In genomic region chr12:12511895-12512674, GRCh38 we compare ENCODE assay signal across 23 cellular contexts. TPM values are rescaled to one million over a fixed set of nuclear protein-coding genes. Genes with fewer than 3 reads are reported as not detected.
DNase-seq lines count a peak whose midpoint lies in the region; ATAC-seq, FAIRE-seq and TF ChIP-seq lines count a peak whose summit lies in the region.
"Had no signal": no experiment of that assay in that cellular context is flagged by ENCODE, and none has a peak within 500 bp of the region (broad histone marks: within the 10 kb centered on the region; RNA-seq: fewer than 3 reads in every experiment).

No MANE protein-coding gene starts in this region.

- no peaks in the 10 kb centered on the region for H3K4me1 ChIP-seq in effector memory CD4-positive, alpha-beta T cell (ENCODE audit: control insufficient read depth, insufficient read depth, low read length, poor library complexity, severe bottlenecking)
- H3K4me1 ChIP-seq: Peyer's patch had no signal

- H3K4me3 Mint-ChIP-seq in activated T-cell treated with anti-CD3 and anti-CD28 coated beads, Interleukin-2, amount 50 U/mL, for 4 hours = no peak overlapping the region
- no peak overlapping the region for H3K4me3 Mint-ChIP-seq in endothelial cell (ENCODE audit: unreplicated experiment)
- H3K4me3 Mint-ChIP-seq: mesothelial cell of epicardium had no signal

- no peak for TF ChIP-seq CTCF in endothelial cell (IDR thresholded peaks at IDR 0.05; ENCODE audit: unreplicated experiment)

- peak; percentile 52 for FAIRE-seq in GM12891 (lab: Jason Lieb, UNC)

- no peaks in the 10 kb centered on the region for H3K27me3 Mint-ChIP-seq in activated T-cell treated with anti-CD3 and anti-CD28 coated beads, Interleukin-2, amount 50 U/mL, for 4 hours (ENCODE audit: low read depth)
- H3K27me3 Mint-ChIP-seq in endothelial cell (ENCODE audit: unreplicated experiment) = no peaks in the 10 kb centered on the region
- H3K27me3 Mint-ChIP-seq: progenitor cell of endocrine pancreas had no signal

- peaks cover 7% of the 10 kb centered on the region for H3K36me3 ChIP-seq in effector memory CD4-positive, alpha-beta T cell (ENCODE audit: control insufficient read depth, insufficient read depth, low read length)

- H3K9me3 Mint-ChIP-seq in activated T-cell treated with anti-CD3 and anti-CD28 coated beads, Interleukin-2, amount 50 U/mL, for 4 hours = no peaks in the 10 kb centered on the region
- no peaks in the 10 kb centered on the region for H3K9me3 Mint-ChIP-seq in endothelial cell (ENCODE audit: unreplicated experiment)
- H3K9me3 Mint-ChIP-seq: mesothelial cell of epicardium had no signal

- H3K36me3 Mint-ChIP-seq in activated T-cell treated with anti-CD3 and anti-CD28 coated beads, Interleukin-2, amount 50 U/mL, for 4 hours (ENCODE audit: insufficient read depth) = peaks cover 20% of the 10 kb centered on the region
- H3K36me3 Mint-ChIP-seq in endothelial cell (ENCODE audit: low read depth, unreplicated experiment) = no peaks in the 10 kb centered on the region

- TF ChIP-seq POLR2A in GM12891 (IDR thresholded peaks at IDR 0.05; ENCODE audit: low read depth, low read length) = no peak

- peak; percentile 95 for ATAC-seq in activated T-cell treated with anti-CD3 and anti-CD28 coated beads, Interleukin-2, amount 50 U/mL, for 4 hours
- ATAC-seq: left cardiac atrium had no signal

- no peak overlapping the region for H3K27ac ChIP-seq in effector memory CD4-positive, alpha-beta T cell (ENCODE audit: insufficient read depth, low read length, poor library complexity, severe bottlenecking)
- H3K27ac ChIP-seq: Peyer's patch, testis, VCaP had no signal

- no peak overlapping the region for H3K4me3 ChIP-seq in effector memory CD4-positive, alpha-beta T cell (ENCODE audit: insufficient read depth, low read depth, low read length, poor library complexity, severe bottlenecking)
- H3K4me3 ChIP-seq: Peyer's patch, skin epidermis, testis had no signal

- DNase-seq in activated T-cell treated with anti-CD3 and anti-CD28 coated beads, Interleukin-2, amount 50 U/mL, for 4 hours = no peak
- DNase-seq in activated T-cell treated with anti-CD3 and anti-CD28 coated beads, Interleukin-2, amount 50 U/mL, for 1 hour = no peak
- no peak for DNase-seq in GM12891 (ENCODE audit: insufficient read length, low spot score)
- DNase-seq in activated naive CD4-positive, alpha-beta T cell treated with anti-CD3 and anti-CD28 coated beads, Interleukin-2, amount 50 U/mL, for 16 hours = peak; percentile 23
- peak in 2 of 3 experiments; percentile 21 to 48 for DNase-seq in stimulated activated CD4-positive, alpha-beta T cell treated with anti-CD3 and anti-CD28 coated beads, TNF-alpha, amount 100 ng/mL, for 24 hours (ENCODE audit: low read depth in 3 of 3)
- no peak for DNase-seq in endothelial cell (ENCODE audit: low spot score)
- DNase-seq in AML-193 (lab: John Stamatoyannopoulos, UW) = no peak
- DNase-seq in effector memory CD4-positive, alpha-beta T cell = no peak
- DNase-seq: anterior cingulate cortex, COR-L47, foreskin melanocyte, GOT3, IMR-90, left cardiac atrium, MM.1S, NCI-H1694, NCI-H226, Peyer's patch, testis had no signal

- no peaks in the 10 kb centered on the region for H3K27me3 ChIP-seq in effector memory CD4-positive, alpha-beta T cell (replicated peaks; ENCODE audit: control insufficient read depth, insufficient read depth, low read length, poor library complexity, severe bottlenecking)
- H3K27me3 ChIP-seq: Peyer's patch, testis had no signal

- no peak overlapping the region for H3K27ac Mint-ChIP-seq in endothelial cell (ENCODE audit: unreplicated experiment)
- H3K27ac Mint-ChIP-seq: mesothelial cell of epicardium, progenitor cell of endocrine pancreas had no signal

- no peaks in the 10 kb centered on the region for H3K9me3 ChIP-seq in effector memory CD4-positive, alpha-beta T cell (ENCODE audit: control insufficient read depth, low read length)
- H3K9me3 ChIP-seq: Peyer's patch, testis had no signal

- peaks cover 6% of the 10 kb centered on the region for H3K4me1 Mint-ChIP-seq in activated T-cell treated with anti-CD3 and anti-CD28 coated beads, Interleukin-2, amount 50 U/mL, for 4 hours (ENCODE audit: low read depth)
- H3K4me1 Mint-ChIP-seq in endothelial cell (ENCODE audit: unreplicated experiment) = peaks cover 13% of the 10 kb centered on the region

TF ChIP-seq in GM12891, 5 proteins besides CTCF, POLR2A, EP300 and RAD21:
- TF ChIP-seq POLR2AphosphoS5 (IDR thresholded peaks at IDR 0.05; ENCODE audit: low read depth, low read length) (no peak), PAX5 (IDR thresholded peaks at IDR 0.05; ENCODE audit: insufficient read depth, low read length, severe bottlenecking) (no peak), TAF1 (IDR thresholded peaks at IDR 0.05; ENCODE audit: low read depth, low read length) (no peak), POU2F2 (IDR thresholded peaks at IDR 0.05; ENCODE audit: low read depth, low read length) (no peak), SPI1 (IDR thresholded peaks at IDR 0.05; ENCODE audit: low read depth, low read length) (no peak)
TF ChIP-seq in GM12891: peak in this region for 0.

RNA-seq across cellular contexts. Expression of gene DUSP16, which starts 50.6 kb away (rescaled TPM):
- total RNA-seq in activated T-cell treated with anti-CD3 and anti-CD28 coated beads, Interleukin-2, amount 50 U/mL, for 4 hours = 10 to 100 TPM; 24.0 to 40.8 (median 34.9) TPM
- polyA plus RNA-seq in GM12891 (2012; ENCODE audit: low read depth, missing spikeins) = 22.6 TPM
- total RNA-seq in endothelial cell (ENCODE audit: unreplicated experiment) = 12.9 TPM

Comparison
In these comparisons a context has a peak if more than half of its experiments do, and no peak if none do; other contexts are left out.
1. DNase-seq: peak in activated naive CD4-positive, alpha-beta T cell treated with anti-CD3 and anti-CD28 coated beads, Interleukin-2, amount 50 U/mL, for 16 hours (single experiment) and stimulated activated CD4-positive, alpha-beta T cell treated with anti-CD3 and anti-CD28 coated beads, TNF-alpha, amount 100 ng/mL, for 24 hours (2 of 3); none in activated T-cell treated with anti-CD3 and anti-CD28 coated beads, Interleukin-2, amount 50 U/mL, for 4 hours (single experiment), activated T-cell treated with anti-CD3 and anti-CD28 coated beads, Interleukin-2, amount 50 U/mL, for 1 hour (single experiment), GM12891 (single experiment), endothelial cell (single experiment), AML-193 (0 of 2) and effector memory CD4-positive, alpha-beta T cell (0 of 3).